22 cellular contexts compared by ENCODE assay signal in the genomic region with DNA sequence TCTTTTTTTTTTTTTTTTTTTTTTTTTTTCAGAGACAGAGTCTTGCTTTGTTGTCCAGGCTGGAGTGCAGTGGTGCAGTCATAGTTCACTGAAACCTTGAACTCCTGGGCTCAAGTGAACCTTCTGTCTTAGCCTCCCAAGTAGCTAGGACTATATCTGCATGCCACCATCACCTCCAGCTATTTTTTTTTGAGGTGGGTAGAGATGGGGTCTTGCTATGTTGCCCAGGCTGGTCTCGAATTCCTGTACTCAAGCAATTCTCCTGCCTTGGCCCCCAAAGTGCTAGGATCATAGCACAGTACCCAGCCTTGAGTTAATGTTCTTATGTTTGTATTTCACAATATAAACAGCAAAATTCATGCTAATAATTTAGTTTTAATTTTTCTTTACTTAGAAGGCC.
A peak's percentile ranks its signal among the peaks of the same experiment; 100 is the strongest.
DNase-seq lines count a peak whose midpoint lies in the region; ATAC-seq, FAIRE-seq and TF ChIP-seq lines count a peak whose summit lies in the region.
"Had no signal": no experiment of that assay in that cellular context is flagged by ENCODE, and none has a peak within 500 bp of the region (broad histone marks: within the 10 kb centered on the region; RNA-seq: fewer than 3 reads in every experiment).

No MANE protein-coding gene starts in this region.

- H4K20me1 ChIP-seq in K562 (replicated peaks; ENCODE audit: control insufficient read depth, insufficient read depth, low read length): no peaks in the 10 kb centered on the region
- no peaks in the 10 kb centered on the region for H4K20me1 ChIP-seq in HepG2 (ENCODE audit: insufficient read depth, low read length)
- H4K20me1 ChIP-seq: BLaER1 had no signal

- no peak for TF ChIP-seq CTCF in K562 (IDR thresholded peaks at IDR 0.05 in 2 of 3, conservative IDR thresholded peaks at IDR 0.05 in 1 of 3; ENCODE audit: insufficient read depth in 2 of 3, low read depth in 1 of 3, low read length in 3 of 3)
- no peak for TF ChIP-seq CTCF in HepG2 (CRISPR knock-in tag; IDR thresholded peaks at IDR 0.05)

- H3K27me3 ChIP-seq in K562 (ENCODE audit: control insufficient read depth in 2 of 2, insufficient read depth in 2 of 2, low read length in 2 of 2): peaks cover 4 to 22% of the 10 kb centered on the region in 2 experiments; a peak in 3 of 5 replicates
- H3K27me3 ChIP-seq in HepG2 (ENCODE audit: control insufficient read depth in 1 of 2, insufficient read depth in 2 of 2, low read length in 2 of 2): no peaks in the 10 kb centered on the region
- H3K27me3 ChIP-seq in small intestine (ENCODE audit: control insufficient read depth in 2 of 2, insufficient read depth in 2 of 2, low read length in 2 of 2): no peaks in the 10 kb centered on the region
- H3K27me3 ChIP-seq: BE2C, BLaER1 had no signal

- H3K4me1 ChIP-seq in K562 (replicated peaks in 1 of 2; ENCODE audit: control insufficient read depth in 2 of 2, insufficient read depth in 2 of 2, low read length in 2 of 2) (no peaks in the 10 kb centered on the region), HepG2 (ENCODE audit: insufficient read depth, low read length) (peaks cover 97% of the 10 kb centered on the region), small intestine (ENCODE audit: control insufficient read depth in 2 of 2, insufficient read depth in 1 of 2, low read depth in 1 of 2, low read length in 1 of 2) (no peaks in the 10 kb centered on the region)
- H3K4me1 ChIP-seq: BE2C, BLaER1 had no signal

- TF ChIP-seq RAD21 in K562 (CRISPR knock-in tag; conservative IDR thresholded peaks at IDR 0.05 in 1 of 2, IDR thresholded peaks at IDR 0.05 in 1 of 2) (no peak), HepG2 (CRISPR knock-in tag; IDR thresholded peaks at IDR 0.05) (no peak)

- no peak overlapping the region for H2AFZ ChIP-seq in K562 (ENCODE audit: low read depth, low read length)
- H2AFZ ChIP-seq in HepG2 (ENCODE audit: low read length): no peak overlapping the region

- POLR2A ChIA-PET in K562 (lab: Yijun Ruan, JAX) (no interaction called here), HepG2 (lab: Yijun Ruan, JAX) (interaction anchor here (1.0 kb wide), 1 partner anchor 47 kb away, joined by 3 read pairs; no protein-coding TSS in a partner anchor)

- in situ Hi-C loops in K562 (cut with MboI): no loop called here
- in situ Hi-C loops in HepG2 (cut with HindIII; ENCODE audit: extremely low pct_ligation_motif_present, low pct_unique_long_range_greater_than_20kb): no loop called here

- no peak overlapping the region for H3K4me2 ChIP-seq in K562 (ENCODE audit: insufficient read depth, low read length)
- no peak overlapping the region for H3K4me2 ChIP-seq in HepG2 (ENCODE audit: low read depth, low read length)
- H3K4me2 ChIP-seq: BLaER1 had no signal

- H3K27ac ChIP-seq in K562 (ENCODE audit: extremely low read depth, low read depth, low read length) (no peak overlapping the region), HepG2 (ENCODE audit: extremely low read length, insufficient read depth, low read length) (no peak overlapping the region), small intestine (ENCODE audit: low read depth in 1 of 2, low read length in 1 of 2) (no peak overlapping the region)
- H3K27ac ChIP-seq: BLaER1 had no signal

- CTCF ChIA-PET in K562 (lab: Yijun Ruan, JAX; ENCODE audit: low intra/inter-chr PET ratio) (no interaction called here), HepG2 (lab: Yijun Ruan, JAX; ENCODE audit: low intra/inter-chr PET ratio, low total read pairs) (no interaction called here)

- FAIRE-seq in K562 (lab: Jason Lieb, UNC) (no peak), HepG2 (lab: Jason Lieb, UNC) (no peak), small intestine (lab: Jason Lieb, UNC) (no peak)
- FAIRE-seq: A204.1, G401.6, GM12891 had no signal

- 0% methylated on average over 1 of the region's 1 CpG for WGBS in K562 (ENCODE audit: insufficient coverage, low coverage, missing lambda C conversion rate)
- 68% methylated on average over 1 of the region's 1 CpG for WGBS in HepG2 (ENCODE audit: low lambda C conversion rate)
- 69 to 78% (median 78%) methylated on average over 1 of the region's 1 CpG for WGBS in small intestine, 3 donors

- TF ChIP-seq POLR2A in K562 (conservative IDR thresholded peaks at IDR 0.05): no peak
- no peak for TF ChIP-seq POLR2A in HepG2 (IDR thresholded peaks at IDR 0.05; ENCODE audit: insufficient read depth in 1 of 2, low read depth in 2 of 2, low read length in 2 of 2)

- DNase-seq in K562 (ENCODE audit: extremely low read depth in 1 of 4, low spot score in 3 of 4): no peak
- no peak for DNase-seq in HepG2 (ENCODE audit: low spot score)
- no peak for DNase-seq in DMS79 treated with DMSO at 0.1 percent for 48 hours (lab: John Stamatoyannopoulos, UW)
- no peak for DNase-seq in small intestine
- DNase-seq: 8988T; ACHN; BE2C; C1 segment of cervical spinal cord; CD4-positive, alpha-beta memory T cell; CD4-positive, CD25-positive, alpha-beta regulatory T cell; CD8-positive, alpha-beta memory T cell; COR-L47; DMS 273 treated with DMSO at 0.1 percent for 48 hours; DMS153; DMS53; DMS79; GF-D8 had no signal

- ATAC-seq in K562 (no peak), HepG2 (no peak), GM21576 (IDR thresholded peaks at IDR 0.05; ENCODE audit: unreplicated experiment) (no peak)

- BruUV-seq in K562 (replicated peaks; lab: Mats Ljungman, UMichigan) (no TSS peak), HepG2 (replicated peaks; lab: Mats Ljungman, UMichigan) (no TSS peak)

- H3K9ac ChIP-seq in K562 (ENCODE audit: insufficient read depth in 1 of 2, low read depth in 2 of 2, low read length in 2 of 2): no peak overlapping the region
- no peak overlapping the region for H3K9ac ChIP-seq in HepG2 (ENCODE audit: insufficient read depth, low read depth, low read length)
- H3K9ac ChIP-seq: BLaER1 had no signal

- no peaks in the 10 kb centered on the region for H3K9me1 ChIP-seq in K562 (ENCODE audit: control insufficient read depth, insufficient read depth, low read length)

- H3K36me3 ChIP-seq in K562 (ENCODE audit: control insufficient read depth, insufficient read depth, low read length) (no peaks in the 10 kb centered on the region), HepG2 (replicated peaks in 1 of 2; ENCODE audit: control insufficient read depth in 1 of 2, insufficient read depth in 2 of 2, low read length in 2 of 2) (no peaks in the 10 kb centered on the region), small intestine (ENCODE audit: control insufficient read depth in 2 of 2, insufficient read depth in 2 of 2, low read length in 2 of 2) (no peaks in the 10 kb centered on the region)
- H3K36me3 ChIP-seq: BE2C, BLaER1 had no signal

- no peaks in the 10 kb centered on the region for H3K9me3 ChIP-seq in K562 (replicated peaks; ENCODE audit: control insufficient read depth, insufficient read depth, low read depth, low read length)
- H3K9me3 ChIP-seq in HepG2 (ENCODE audit: low read length): no peaks in the 10 kb centered on the region
- no peaks in the 10 kb centered on the region for H3K9me3 ChIP-seq in small intestine (ENCODE audit: control insufficient read depth, low read depth)
- H3K9me3 ChIP-seq: BE2C had no signal

- H3K79me2 ChIP-seq in K562 (ENCODE audit: control insufficient read depth, insufficient read depth, low read length): no peaks in the 10 kb centered on the region
- H3K79me2 ChIP-seq in HepG2 (ENCODE audit: insufficient read depth, low read length): no peaks in the 10 kb centered on the region

- H3K4me3 ChIP-seq in K562 (no peak overlapping the region), HepG2 (replicated peaks in 1 of 3; ENCODE audit: insufficient read depth in 1 of 3, low read depth in 2 of 3, low read length in 3 of 3) (no peak overlapping the region), small intestine (ENCODE audit: low read depth in 1 of 2, low read length in 2 of 2) (no peak overlapping the region)
- H3K4me3 ChIP-seq: BLaER1 had no signal

- TF ChIP-seq EP300 in K562 (IDR thresholded peaks at IDR 0.05; ENCODE audit: low read length) (no peak), HepG2 (IDR thresholded peaks at IDR 0.05; ENCODE audit: low read depth in 2 of 2, low read length in 2 of 2) (no peak), HepG2 (CRISPR knock-in tag; IDR thresholded peaks at IDR 0.05; ENCODE audit: borderline replicate concordance) (no peak)

- intact Hi-C loops in K562 (cut with micrococcal nuclease) (no loop called here), HepG2 (cut with micrococcal nuclease; ENCODE audit: unreplicated experiment) (loop anchor here (2.0 to 5.0 kb wide), 3 partner anchors 52 to 97 kb away; no protein-coding TSS in a partner anchor)

TF ChIP-seq in K562, 482 proteins besides CTCF, POLR2A, EP300 and RAD21:
- TF ChIP-seq ZNF121 (CRISPR knock-in tag; conservative IDR thresholded peaks at IDR 0.05): peak; percentile 48
- TF ChIP-seq BDP1 (IDR thresholded peaks at IDR 0.05; ENCODE audit: insufficient read depth, insufficient read length): no peak

TF ChIP-seq in HepG2, 621 proteins besides CTCF, POLR2A, EP300 and RAD21:
- TF ChIP-seq ZNF589 (CRISPR knock-in tag; conservative IDR thresholded peaks at IDR 0.05): no peak
- TF ChIP-seq TSC22D2 (CRISPR knock-in tag; IDR thresholded peaks at IDR 0.05; ENCODE audit: borderline replicate concordance): no peak
- peak; percentile 96 for TF ChIP-seq ZNF121 (CRISPR knock-in tag; IDR thresholded peaks at IDR 0.05)
- TF ChIP-seq, protein P1, sequence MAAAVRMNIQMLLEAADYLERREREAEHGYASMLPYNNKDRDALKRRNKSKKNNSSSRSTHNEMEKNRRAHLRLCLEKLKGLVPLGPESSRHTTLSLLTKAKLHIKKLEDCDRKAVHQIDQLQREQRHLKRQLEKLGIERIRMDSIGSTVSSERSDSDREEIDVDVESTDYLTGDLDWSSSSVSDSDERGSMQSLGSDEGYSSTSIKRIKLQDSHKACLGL (CRISPR knock-in tag; IDR thresholded peaks at IDR 0.05): no peak
